20 cellular contexts compared by ENCODE assay signal in the genomic region with DNA sequence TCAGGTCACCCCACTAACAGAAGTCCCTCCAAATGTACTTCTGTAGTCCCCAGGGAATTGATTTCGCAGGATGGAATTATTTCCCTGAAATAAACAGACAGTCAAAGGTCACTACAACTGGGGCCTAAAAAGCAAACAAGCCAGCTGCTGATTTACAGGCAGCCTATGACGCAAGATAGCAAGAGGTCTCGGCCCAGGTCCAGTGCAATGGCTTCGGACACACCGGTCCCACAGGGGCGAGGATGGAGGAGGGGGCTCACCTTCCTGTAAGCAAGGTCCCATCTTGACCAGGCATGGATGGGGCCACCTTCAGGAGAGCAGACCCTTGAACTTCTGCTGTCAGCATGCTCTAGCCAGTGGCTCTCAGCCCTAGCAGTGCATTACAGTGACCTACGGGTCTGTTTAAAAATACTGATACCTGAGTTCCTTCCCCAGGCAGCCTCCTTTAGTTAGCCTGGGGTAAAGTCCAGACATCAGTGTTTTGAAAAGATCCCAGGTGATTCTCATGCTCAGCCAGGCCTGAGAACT. TPM values are rescaled to one million over a fixed set of nuclear protein-coding genes. Genes with fewer than 3 reads are reported as not detected.
DNase-seq lines count a peak whose midpoint lies in the region; ATAC-seq and TF ChIP-seq lines count a peak whose summit lies in the region.
"Had no signal": no experiment of that assay in that cellular context is flagged by ENCODE, and none has a peak within 500 bp of the region (broad histone marks: within the 10 kb centered on the region; RNA-seq: fewer than 3 reads in every experiment).

No MANE protein-coding gene starts in this region.

- H3K36me3 ChIP-seq in endocrine pancreas (ENCODE audit: control insufficient read depth, insufficient read depth, low read length) (no peaks in the 10 kb centered on the region), gastrocnemius medialis (no peaks in the 10 kb centered on the region)
- H3K36me3 ChIP-seq: left lung had no signal

- DNase-seq in HuH-7 (ENCODE audit: low spot score) = peak; percentile 68
- DNase-seq in left lobe of liver (ENCODE audit: low spot score) = peak; percentile 91
- DNase-seq in gastrocnemius medialis = peak in 1 of 2 donors; percentile 59
- DNase-seq in ecto neural progenitor cell (ENCODE audit: low spot score) = no peak
- no peak for DNase-seq in activated CD4-positive, alpha-beta T cell treated with anti-CD3 and anti-CD28 coated beads, Interleukin-2, amount 10 ng/mL, durations not matched to agents 7 days and 5 days
- DNase-seq in activated CD4-positive, alpha-beta T cell treated with anti-CD3 and anti-CD28 coated beads, Interleukin-2, amount 10 ng/mL, durations not matched to agents 24 days and 14 days = no peak
- DNase-seq: activated CD4-positive, alpha-beta T cell treated with anti-CD3 and anti-CD28 coated beads, Interleukin-2, amount 50 U/mL, for 4 hours; activated naive CD8-positive, alpha-beta T cell treated with anti-CD3 and anti-CD28 coated beads for 36 hours; activated T-cell treated with anti-CD3 and anti-CD28 coated beads, Interleukin-2, amount 50 U/mL, for 1 hour; CD8-positive, alpha-beta T cell; EL; erythroblast; hypothalamus; left lung; NCI-H2081; NCI-H526 treated with DMSO at 0.1 percent for 48 hours; stimulated activated CD4-positive, alpha-beta T cell treated with anti-CD3 and anti-CD28 coated beads, Interleukin-4, amount 100 ng/mL, for 4 hours had no signal

- CTCF ChIA-PET in activated CD4-positive, alpha-beta T cell treated with anti-CD3 and anti-CD28 coated beads, Interleukin-2, amount 10 ng/mL, durations not matched to agents 7 days and 5 days (lab: Charles Lee) = no interaction called here

- H3K9me3 ChIP-seq in endocrine pancreas (ENCODE audit: control insufficient read depth, low read length) (no peaks in the 10 kb centered on the region), gastrocnemius medialis (no peaks in the 10 kb centered on the region)
- H3K9me3 ChIP-seq: left lung had no signal

- H3K4me3 Mint-ChIP-seq in activated CD4-positive, alpha-beta T cell treated with anti-CD3 and anti-CD28 coated beads, Interleukin-2, amount 10 ng/mL, durations not matched to agents 7 days and 5 days = no peak overlapping the region
- no peak overlapping the region for H3K4me3 Mint-ChIP-seq in activated CD4-positive, alpha-beta T cell treated with anti-CD3 and anti-CD28 coated beads, Interleukin-2, amount 10 ng/mL, durations not matched to agents 24 days and 14 days
- H3K4me3 Mint-ChIP-seq: activated naive CD8-positive, alpha-beta T cell treated with anti-CD3 and anti-CD28 coated beads for 36 hours; CD8-positive, alpha-beta T cell; natural killer cell treated with Interleukin-12 subunit alpha and Interleukin-12 subunit beta and Interleukin-15 and Interleukin-18, amount 100 ng/mL, for 72 hours had no signal

- peak overlapping the region; percentile 58 to 90 (median 86) for H3K27ac ChIP-seq in gastrocnemius medialis

- peak; percentile 86 for ATAC-seq in left lobe of liver
- peak in 1 of 2 donors; percentile 5 for ATAC-seq in gastrocnemius medialis
- no peak for ATAC-seq in GM18505 (IDR thresholded peaks at IDR 0.05; ENCODE audit: unreplicated experiment)
- ATAC-seq: CD8-positive, alpha-beta T cell; left lung; natural killer cell treated with Interleukin-12 subunit alpha and Interleukin-12 subunit beta and Interleukin-15 and Interleukin-18, amount 100 ng/mL, for 72 hours had no signal

- TF ChIP-seq POLR2A in gastrocnemius medialis (IDR thresholded peaks at IDR 0.05) (no peak), GM18505 (IDR thresholded peaks at IDR 0.05; ENCODE audit: borderline replicate concordance, extremely low read depth, insufficient read depth, insufficient read length) (no peak)

- H3K4me1 Mint-ChIP-seq in activated CD4-positive, alpha-beta T cell treated with anti-CD3 and anti-CD28 coated beads, Interleukin-2, amount 10 ng/mL, durations not matched to agents 7 days and 5 days = no peaks in the 10 kb centered on the region
- no peaks in the 10 kb centered on the region for H3K4me1 Mint-ChIP-seq in activated CD4-positive, alpha-beta T cell treated with anti-CD3 and anti-CD28 coated beads, Interleukin-2, amount 10 ng/mL, durations not matched to agents 24 days and 14 days
- H3K4me1 Mint-ChIP-seq: activated naive CD8-positive, alpha-beta T cell treated with anti-CD3 and anti-CD28 coated beads for 36 hours had no signal

- TF ChIP-seq CTCF in gastrocnemius medialis (IDR thresholded peaks at IDR 0.05 in 4 of 5, conservative IDR thresholded peaks at IDR 0.05 in 1 of 5) = no peak

- H3K9me3 Mint-ChIP-seq in activated CD4-positive, alpha-beta T cell treated with anti-CD3 and anti-CD28 coated beads, Interleukin-2, amount 10 ng/mL, durations not matched to agents 7 days and 5 days = no peaks in the 10 kb centered on the region
- H3K9me3 Mint-ChIP-seq in activated CD4-positive, alpha-beta T cell treated with anti-CD3 and anti-CD28 coated beads, Interleukin-2, amount 10 ng/mL, durations not matched to agents 24 days and 14 days = no peaks in the 10 kb centered on the region
- H3K9me3 Mint-ChIP-seq: activated naive CD8-positive, alpha-beta T cell treated with anti-CD3 and anti-CD28 coated beads for 36 hours; CD8-positive, alpha-beta T cell; natural killer cell treated with Interleukin-12 subunit alpha and Interleukin-12 subunit beta and Interleukin-15 and Interleukin-18, amount 100 ng/mL, for 72 hours had no signal

- no peak overlapping the region for H3K27ac Mint-ChIP-seq in activated CD4-positive, alpha-beta T cell treated with anti-CD3 and anti-CD28 coated beads, Interleukin-2, amount 10 ng/mL, durations not matched to agents 7 days and 5 days
- no peak overlapping the region for H3K27ac Mint-ChIP-seq in activated CD4-positive, alpha-beta T cell treated with anti-CD3 and anti-CD28 coated beads, Interleukin-2, amount 10 ng/mL, durations not matched to agents 24 days and 14 days
- H3K27ac Mint-ChIP-seq: activated naive CD8-positive, alpha-beta T cell treated with anti-CD3 and anti-CD28 coated beads for 36 hours; CD8-positive, alpha-beta T cell; natural killer cell treated with Interleukin-12 subunit alpha and Interleukin-12 subunit beta and Interleukin-15 and Interleukin-18, amount 100 ng/mL, for 72 hours had no signal

- in situ Hi-C loops in gastrocnemius medialis (cut with MboI; ENCODE audit: low sequenced_read_pairs in 4 of 4) = no loop called here

- peaks cover 9% of the 10 kb centered on the region for H3K27me3 Mint-ChIP-seq in activated CD4-positive, alpha-beta T cell treated with anti-CD3 and anti-CD28 coated beads, Interleukin-2, amount 10 ng/mL, durations not matched to agents 7 days and 5 days
- peaks cover 9% of the 10 kb centered on the region for H3K27me3 Mint-ChIP-seq in activated CD4-positive, alpha-beta T cell treated with anti-CD3 and anti-CD28 coated beads, Interleukin-2, amount 10 ng/mL, durations not matched to agents 24 days and 14 days

- H3K9ac ChIP-seq in endocrine pancreas (ENCODE audit: control insufficient read depth, insufficient read depth, low read length) = peak overlapping the region; percentile 34

- POLR2A ChIA-PET in activated CD4-positive, alpha-beta T cell treated with anti-CD3 and anti-CD28 coated beads, Interleukin-2, amount 10 ng/mL, durations not matched to agents 7 days and 5 days (lab: Charles Lee) = no interaction called here

- H3K4me3 ChIP-seq in endocrine pancreas (ENCODE audit: control insufficient read depth, insufficient read depth, low read length) = no peak overlapping the region
- H3K4me3 ChIP-seq in gastrocnemius medialis = no peak overlapping the region
- H3K4me3 ChIP-seq: left lung had no signal

- H3K4me1 ChIP-seq in endocrine pancreas (ENCODE audit: control insufficient read depth, insufficient read depth, low read length) (no peaks in the 10 kb centered on the region), gastrocnemius medialis (peaks cover 90 to 95% of the 10 kb centered on the region in 2 donors)

- intact Hi-C loops in gastrocnemius medialis (cut with DNase I; ENCODE audit: low total_unique reads) = no loop called here
- intact Hi-C loops in activated CD4-positive, alpha-beta T cell treated with anti-CD3 and anti-CD28 coated beads, Interleukin-2, amount 10 ng/mL, durations not matched to agents 24 days and 14 days (cut with micrococcal nuclease) = no loop called here

- H3K36me3 Mint-ChIP-seq in activated CD4-positive, alpha-beta T cell treated with anti-CD3 and anti-CD28 coated beads, Interleukin-2, amount 10 ng/mL, durations not matched to agents 7 days and 5 days (ENCODE audit: low read depth) = no peaks in the 10 kb centered on the region
- H3K36me3 Mint-ChIP-seq in activated CD4-positive, alpha-beta T cell treated with anti-CD3 and anti-CD28 coated beads, Interleukin-2, amount 10 ng/mL, durations not matched to agents 24 days and 14 days (ENCODE audit: low read depth) = no peaks in the 10 kb centered on the region
- H3K36me3 Mint-ChIP-seq: activated naive CD8-positive, alpha-beta T cell treated with anti-CD3 and anti-CD28 coated beads for 36 hours; CD8-positive, alpha-beta T cell; natural killer cell treated with Interleukin-12 subunit alpha and Interleukin-12 subunit beta and Interleukin-15 and Interleukin-18, amount 100 ng/mL, for 72 hours had no signal

- no peaks in the 10 kb centered on the region for H3K27me3 ChIP-seq in endocrine pancreas (ENCODE audit: control insufficient read depth, insufficient read depth, low read length)
- H3K27me3 ChIP-seq in gastrocnemius medialis = no peaks in the 10 kb centered on the region
- H3K27me3 ChIP-seq: left lung had no signal

RNA-seq across cellular contexts. Expression of gene NUAK1, which starts 18.1 kb away (rescaled TPM):
- total RNA-seq in left lobe of liver (3.4 TPM), gastrocnemius medialis (10 to 100 TPM; 18.9 to 34.5 (median 29.1) TPM)
- not detected for total RNA-seq in activated CD4-positive, alpha-beta T cell treated with anti-CD3 and anti-CD28 coated beads, Interleukin-2, amount 10 ng/mL, durations not matched to agents 7 days and 5 days
- total RNA-seq in activated CD4-positive, alpha-beta T cell treated with anti-CD3 and anti-CD28 coated beads, Interleukin-2, amount 10 ng/mL, durations not matched to agents 24 days and 14 days = 0.02 TPM in 1 of 2 replicates, not detected in the other
- total RNA-seq: activated naive CD8-positive, alpha-beta T cell treated with anti-CD3 and anti-CD28 coated beads for 36 hours had no signal

Comparison
In these comparisons a context has a peak if more than half of its experiments do, and no peak if none do; other contexts are left out.
1. DNase-seq: peak in HuH-7 (single experiment) and left lobe of liver (single experiment); none in ecto neural progenitor cell (single experiment), activated CD4-positive, alpha-beta T cell treated with anti-CD3 and anti-CD28 coated beads, Interleukin-2, amount 10 ng/mL, durations not matched to agents 7 days and 5 days (single experiment) and activated CD4-positive, alpha-beta T cell treated with anti-CD3 and anti-CD28 coated beads, Interleukin-2, amount 10 ng/mL, durations not matched to agents 24 days and 14 days (single experiment).